8 cellular contexts compared by ENCODE assay signal in genomic region chr17:61399131-61400057, GRCh38. TPM values are rescaled to one million over a fixed set of nuclear protein-coding genes. Genes with fewer than 3 reads are reported as not detected.
DNase-seq lines count a peak whose midpoint lies in the region; ATAC-seq and TF ChIP-seq lines count a peak whose summit lies in the region.

Gene TBX2, plus strand, starts transcription at chr17:61399843. Its CDS starts 334 bp downstream, at chr17:61400177.

- intact Hi-C loops in activated T-helper 1 cell treated with anti-CD3 and anti-CD28 coated beads, Interleukin-12 subunit alpha, Interleukin-12 subunit beta, Interleukin-2, Interleukin-4 antibody, amounts not matched to agents 30 ng/mL and 10 ng/mL and 1 ng/mL, durations not matched to agents 14 hours and 24 hours and 36 hours (cut with micrococcal nuclease) = loop anchor here (5.0 to 10.0 kb wide), 2 partner anchors 235 to 677 kb away; no protein-coding TSS in a partner anchor
- intact Hi-C loops in heart right ventricle (cut with DNase I) = loop anchor here in 7 of 10 donors (5.0 to 10.0 kb wide), 7 partner anchors 145 to 685 kb away; no protein-coding TSS in a partner anchor

- peak within 1 kb of the TSS; percentile 78 for H3K4me3 ChIP-seq in BJ (ENCODE audit: low read depth, low read length)
- peak within 1 kb of the TSS; percentile 38 for H3K4me3 ChIP-seq in HUES64 (ENCODE audit: low read length)
- H3K4me3 ChIP-seq in heart right ventricle = peak within 1 kb of the TSS; percentile 46 to 81 (median 66)

- H3K27ac ChIP-seq in HUES64 (ENCODE audit: low read depth, low read length) = no peak within 1 kb of the TSS
- H3K27ac ChIP-seq in heart right ventricle = peak within 1 kb of the TSS; percentile 69 to 88 (median 85)

- DNase-seq in BJ (ENCODE audit: low read depth) (no peak), heart right ventricle (peak; percentile 84 to 89), progenitor cell of endocrine pancreas (ENCODE audit: low spot score, unreplicated experiment) (no peak)
- DNase-seq in activated T-helper 1 cell treated with anti-CD3 and anti-CD28 coated beads, Interleukin-12 subunit alpha, Interleukin-12 subunit beta, Interleukin-2, Interleukin-4 antibody, amounts not matched to agents 30 ng/mL and 10 ng/mL and 1 ng/mL, durations not matched to agents 14 hours and 24 hours and 36 hours (ENCODE audit: low spot score) = no peak

- H3K27me3 Mint-ChIP-seq in activated T-helper 1 cell treated with anti-CD3 and anti-CD28 coated beads, Interleukin-12 subunit alpha, Interleukin-12 subunit beta, Interleukin-2, Interleukin-4 antibody, amounts not matched to agents 30 ng/mL and 10 ng/mL and 1 ng/mL, durations not matched to agents 14 hours and 24 hours and 36 hours (ENCODE audit: insufficient read depth) = peaks cover 56% of the 10 kb centered on the region
- peaks cover 71% of the 10 kb centered on the region for H3K27me3 Mint-ChIP-seq in progenitor cell of endocrine pancreas

- H3K9me3 Mint-ChIP-seq in activated T-helper 1 cell treated with anti-CD3 and anti-CD28 coated beads, Interleukin-12 subunit alpha, Interleukin-12 subunit beta, Interleukin-2, Interleukin-4 antibody, amounts not matched to agents 30 ng/mL and 10 ng/mL and 1 ng/mL, durations not matched to agents 14 hours and 24 hours and 36 hours = no peaks in the 10 kb centered on the region
- H3K9me3 Mint-ChIP-seq in progenitor cell of endocrine pancreas (ENCODE audit: low read depth) = no peaks in the 10 kb centered on the region

- TF ChIP-seq CTCF in BJ (IDR thresholded peaks at IDR 0.05; ENCODE audit: insufficient read depth, low read depth, low read length) (peak; percentile 1; the same call in 1 of the 2 replicates), heart right ventricle (IDR thresholded peaks at IDR 0.05) (peak in 3 of 9 donors; percentile 10 to 19 (median 13)), progenitor cell of endocrine pancreas (IDR thresholded peaks at IDR 0.05; ENCODE audit: unreplicated experiment) (peak; percentile 22)

- H3K4me1 ChIP-seq in HUES64 (ENCODE audit: insufficient read depth, low read length) (peaks cover 13% of the 10 kb centered on the region), heart right ventricle (peaks cover 15 to 77% (median 54%) of the 10 kb centered on the region in 9 donors)

- H3K9me3 ChIP-seq in HUES64 (ENCODE audit: insufficient read depth, low read depth, low read length) (no peaks in the 10 kb centered on the region), heart right ventricle (no peaks in the 10 kb centered on the region)

- POLR2A ChIA-PET in BJ (lab: Charles Lee) = interaction anchor here (0.7 kb wide), 1 partner anchor 191 kb away, joined by 6 read pairs; no protein-coding TSS in a partner anchor

- peak within 1 kb of the TSS; percentile 78 for H3K27ac Mint-ChIP-seq in activated T-helper 1 cell treated with anti-CD3 and anti-CD28 coated beads, Interleukin-12 subunit alpha, Interleukin-12 subunit beta, Interleukin-2, Interleukin-4 antibody, amounts not matched to agents 30 ng/mL and 10 ng/mL and 1 ng/mL, durations not matched to agents 14 hours and 24 hours and 36 hours
- H3K27ac Mint-ChIP-seq in progenitor cell of endocrine pancreas = no peak within 1 kb of the TSS

- peaks cover 11% of the 10 kb centered on the region for H3K36me3 ChIP-seq in BJ (ENCODE audit: control insufficient read depth, insufficient read depth, low read length)
- H3K36me3 ChIP-seq in HUES64 (ENCODE audit: insufficient read depth, low read length) = no peaks in the 10 kb centered on the region
- peaks cover 0 to 9% (median 0%) of the 10 kb centered on the region in 9 donors for H3K36me3 ChIP-seq in heart right ventricle

- ATAC-seq in heart right ventricle (peak; percentile 59 to 75 (median 64)), HG03378 (IDR thresholded peaks at IDR 0.05; ENCODE audit: unreplicated experiment) (no peak), HG02870 (IDR thresholded peaks at IDR 0.05; ENCODE audit: unreplicated experiment) (no peak), GM18502 (IDR thresholded peaks at IDR 0.05; ENCODE audit: poor library complexity, unreplicated experiment) (no peak)

- no peaks in the 10 kb centered on the region for H3K27me3 ChIP-seq in BJ (ENCODE audit: control insufficient read depth, insufficient read depth, low read length)
- peaks cover 100% of the 10 kb centered on the region for H3K27me3 ChIP-seq in HUES64 (ENCODE audit: insufficient read depth, low read length)
- H3K27me3 ChIP-seq in heart right ventricle = peaks cover 44 to 96% (median 86%) of the 10 kb centered on the region in 7 donors

- H3K36me3 Mint-ChIP-seq in activated T-helper 1 cell treated with anti-CD3 and anti-CD28 coated beads, Interleukin-12 subunit alpha, Interleukin-12 subunit beta, Interleukin-2, Interleukin-4 antibody, amounts not matched to agents 30 ng/mL and 10 ng/mL and 1 ng/mL, durations not matched to agents 14 hours and 24 hours and 36 hours (ENCODE audit: low read depth) = peaks cover 2% of the 10 kb centered on the region
- no peaks in the 10 kb centered on the region for H3K36me3 Mint-ChIP-seq in progenitor cell of endocrine pancreas (ENCODE audit: insufficient read depth)

- WGBS in HUES64 = under 1% methylated on average over 92 of the region's 97 CpGs
- WGBS in heart right ventricle, 2 donors = 1% methylated on average over 82 to 97 of the region's 97 CpGs

- no peak within 1 kb of the TSS for H3K9ac ChIP-seq in HUES64 (ENCODE audit: low read depth, low read length)

- CTCF ChIA-PET in BJ (lab: Yijun Ruan, JAX) = interaction anchor here (0.8 to 4.7 kb wide), 12 partner anchors 9 to 428 kb away, joined by 3 to 18 read pairs (median 4); no protein-coding TSS in a partner anchor

- H3K4me3 Mint-ChIP-seq in activated T-helper 1 cell treated with anti-CD3 and anti-CD28 coated beads, Interleukin-12 subunit alpha, Interleukin-12 subunit beta, Interleukin-2, Interleukin-4 antibody, amounts not matched to agents 30 ng/mL and 10 ng/mL and 1 ng/mL, durations not matched to agents 14 hours and 24 hours and 36 hours = peak within 1 kb of the TSS; percentile 56
- peak within 1 kb of the TSS; percentile 68 for H3K4me3 Mint-ChIP-seq in progenitor cell of endocrine pancreas (ENCODE audit: low read depth)

- H3K4me1 Mint-ChIP-seq in activated T-helper 1 cell treated with anti-CD3 and anti-CD28 coated beads, Interleukin-12 subunit alpha, Interleukin-12 subunit beta, Interleukin-2, Interleukin-4 antibody, amounts not matched to agents 30 ng/mL and 10 ng/mL and 1 ng/mL, durations not matched to agents 14 hours and 24 hours and 36 hours (ENCODE audit: low read depth) = peaks cover 29% of the 10 kb centered on the region
- peaks cover 18% of the 10 kb centered on the region for H3K4me1 Mint-ChIP-seq in progenitor cell of endocrine pancreas (ENCODE audit: low read depth)

RNA-seq across cellular contexts. Expression of gene TBX2, which starts in this region (rescaled TPM):
- polyA plus RNA-seq in BJ (2011; rRNA removed) (4.3 and 7.8 TPM in 2 replicates), heart right ventricle (10 to 100 TPM; 13.4 to 31.1 TPM)
- 8.2 and 9.0 TPM in 2 replicates for polyA minus RNA-seq in BJ (2011; rRNA and poly(A)+ RNA removed)
- 0.65 TPM for polyA plus RNA-seq in HUES64 (2013, experiment 1 of 2)
- polyA plus RNA-seq in HUES64 (2013, experiment 2 of 2) = 0.38 TPM
- not detected in 2 replicates for total RNA-seq in activated T-helper 1 cell treated with anti-CD3 and anti-CD28 coated beads, Interleukin-12 subunit alpha, Interleukin-12 subunit beta, Interleukin-2, Interleukin-4 antibody, amounts not matched to agents 30 ng/mL and 10 ng/mL and 1 ng/mL, durations not matched to agents 14 hours and 24 hours and 36 hours
- total RNA-seq in heart right ventricle (10 to 100 TPM in 5 of 10 donors, 1 to 10 TPM in 5; 4.6 to 21.8 (median 10.0) TPM), progenitor cell of endocrine pancreas (1.1 and 3.6 TPM in 2 replicates)

Comparison
In these comparisons a context has a peak if more than half of its experiments do, and no peak if none do; other contexts are left out.
1. DNase-seq: peak in heart right ventricle (2 of 2); none in BJ (single experiment), activated T-helper 1 cell treated with anti-CD3 and anti-CD28 coated beads, Interleukin-12 subunit alpha, Interleukin-12 subunit beta, Interleukin-2, Interleukin-4 antibody, amounts not matched to agents 30 ng/mL and 10 ng/mL and 1 ng/mL, durations not matched to agents 14 hours and 24 hours and 36 hours (single experiment) and progenitor cell of endocrine pancreas (single experiment).
2. ATAC-seq: peak in heart right ventricle (8 of 8); none in HG03378 (single experiment), HG02870 (single experiment) and GM18502 (single experiment).
3. Peak in every context shown above with its lines, with median percentiles within 50 percentile points of each other: H3K4me3 ChIP-seq.